In the genomic region with DNA sequence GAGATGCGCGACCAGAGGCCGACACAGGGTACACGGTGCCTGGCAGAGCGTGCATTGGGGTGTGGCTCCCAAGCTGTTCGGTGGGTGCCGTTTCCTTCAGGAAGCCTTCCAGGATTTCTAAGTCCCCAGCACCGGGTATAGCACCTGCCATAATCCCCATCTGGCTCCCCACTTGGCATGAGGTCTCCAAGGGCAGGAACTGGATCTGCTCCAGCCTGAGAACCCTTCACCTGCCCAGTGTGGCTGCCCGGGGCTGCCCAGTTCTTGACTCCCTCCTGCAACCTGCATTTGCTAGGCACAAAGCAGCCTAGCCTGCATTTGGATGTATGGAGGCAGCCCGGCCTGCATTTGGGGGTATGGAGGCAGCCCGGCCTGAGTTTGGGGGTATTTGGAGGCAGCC, we compare ENCODE assay signal across 28 cellular contexts.
"Had no signal": no experiment of that assay in that cellular context is flagged by ENCODE, and none has a peak within 500 bp of the region (broad histone marks: within the 10 kb centered on the region; RNA-seq: fewer than 3 reads in every experiment).

No MANE protein-coding gene starts in this region.

- H3K9me3 Mint-ChIP-seq: activated B cell treated with CpG ODN at 0.5 μM for 24 hours; activated naive CD4-positive, alpha-beta T cell treated with anti-CD3 and anti-CD28 coated beads for 36 hours; activated naive CD8-positive, alpha-beta T cell treated with anti-CD3 and anti-CD28 coated beads, Interleukin-2, amount 50 U/mL, for 24 hours; central memory CD8-positive, alpha-beta T cell; immature natural killer cell; nephron; stimulated activated effector memory CD8-positive, alpha-beta T cell treated with anti-CD3 and anti-CD28 coated beads, Interleukin-12 subunit alpha, Interleukin-12 subunit beta, amount 100 ng/mL, for 72 hours; stimulated activated naive CD8-positive, alpha-beta T cell treated with anti-CD3 and anti-CD28 coated beads, Interleukin-15, amount 100 ng/mL, for 72 hours; T-helper 1 cell treated with Interleukin-12 subunit alpha and Interleukin-12 subunit beta and Interleukin-4 antibody, amounts not matched to agents 30 μg/mL and 1 μg/mL, for 36 hours had no signal

- H3K4me1 Mint-ChIP-seq: activated B cell treated with CpG ODN at 0.5 μM for 24 hours; activated CD4-positive, alpha-beta T cell treated with anti-CD3 and anti-CD28 coated beads for 36 hours; activated naive CD8-positive, alpha-beta T cell treated with anti-CD3 and anti-CD28 coated beads, Interleukin-2, amount 50 U/mL, for 24 hours; central memory CD8-positive, alpha-beta T cell; stimulated activated naive CD8-positive, alpha-beta T cell treated with anti-CD3 and anti-CD28 coated beads, Interleukin-15, amount 100 ng/mL, for 72 hours had no signal

- H3K27ac Mint-ChIP-seq: activated B cell treated with CpG ODN at 0.5 μM for 24 hours; activated CD4-positive, alpha-beta T cell treated with anti-CD3 and anti-CD28 coated beads for 36 hours; activated naive CD4-positive, alpha-beta T cell treated with anti-CD3 and anti-CD28 coated beads for 36 hours; activated naive CD8-positive, alpha-beta T cell treated with anti-CD3 and anti-CD28 coated beads, Interleukin-2, amount 50 U/mL, for 24 hours; stimulated activated effector memory CD8-positive, alpha-beta T cell treated with anti-CD3 and anti-CD28 coated beads, Interleukin-12 subunit alpha, Interleukin-12 subunit beta, amount 100 ng/mL, for 72 hours; stimulated activated naive CD8-positive, alpha-beta T cell treated with anti-CD3 and anti-CD28 coated beads, Interleukin-15, amount 100 ng/mL, for 72 hours; T-helper 1 cell treated with Interleukin-12 subunit alpha and Interleukin-12 subunit beta and Interleukin-4 antibody, amounts not matched to agents 30 μg/mL and 1 μg/mL, for 36 hours had no signal

- H3K4me3 ChIP-seq: ascending aorta, hepatocyte, right lobe of liver, suprapubic skin, upper lobe of left lung had no signal

- H3K36me3 ChIP-seq: right lobe of liver had no signal

- ATAC-seq: activated CD4-positive, alpha-beta T cell treated with anti-CD3 and anti-CD28 coated beads for 36 hours; activated naive CD8-positive, alpha-beta T cell treated with anti-CD3 and anti-CD28 coated beads, Interleukin-2, amount 50 U/mL, for 24 hours; left ventricle myocardium superior; right lobe of liver; stimulated activated effector memory CD8-positive, alpha-beta T cell treated with anti-CD3 and anti-CD28 coated beads, Interleukin-12 subunit alpha, Interleukin-12 subunit beta, amount 100 ng/mL, for 72 hours; stimulated activated naive CD8-positive, alpha-beta T cell treated with anti-CD3 and anti-CD28 coated beads, Interleukin-15, amount 100 ng/mL, for 72 hours had no signal

- H3K27ac ChIP-seq: hepatocyte, parathyroid adenoma, right lobe of liver, upper lobe of left lung had no signal

- H3K4me3 Mint-ChIP-seq: activated B cell treated with CpG ODN at 0.5 μM for 24 hours; activated CD4-positive, alpha-beta T cell treated with anti-CD3 and anti-CD28 coated beads for 36 hours; activated naive CD4-positive, alpha-beta T cell treated with anti-CD3 and anti-CD28 coated beads for 36 hours; activated naive CD8-positive, alpha-beta T cell treated with anti-CD3 and anti-CD28 coated beads, Interleukin-2, amount 50 U/mL, for 24 hours; central memory CD8-positive, alpha-beta T cell; immature natural killer cell; nephron; stimulated activated effector memory CD8-positive, alpha-beta T cell treated with anti-CD3 and anti-CD28 coated beads, Interleukin-12 subunit alpha, Interleukin-12 subunit beta, amount 100 ng/mL, for 72 hours; stimulated activated naive CD8-positive, alpha-beta T cell treated with anti-CD3 and anti-CD28 coated beads, Interleukin-15, amount 100 ng/mL, for 72 hours; T-helper 1 cell treated with Interleukin-12 subunit alpha and Interleukin-12 subunit beta and Interleukin-4 antibody, amounts not matched to agents 30 μg/mL and 1 μg/mL, for 36 hours had no signal

- H3K27me3 ChIP-seq: ascending aorta, hepatocyte, right lobe of liver, suprapubic skin, upper lobe of left lung had no signal

- H3K9me3 ChIP-seq: ascending aorta, right lobe of liver, suprapubic skin, upper lobe of left lung had no signal

- H3K27me3 Mint-ChIP-seq: activated B cell treated with CpG ODN at 0.5 μM for 24 hours; activated CD4-positive, alpha-beta T cell treated with anti-CD3 and anti-CD28 coated beads for 36 hours; activated naive CD8-positive, alpha-beta T cell treated with anti-CD3 and anti-CD28 coated beads, Interleukin-2, amount 50 U/mL, for 24 hours; central memory CD8-positive, alpha-beta T cell; stimulated activated naive CD8-positive, alpha-beta T cell treated with anti-CD3 and anti-CD28 coated beads, Interleukin-15, amount 100 ng/mL, for 72 hours had no signal

- DNase-seq: activated B cell treated with CpG ODN at 0.5 μM for 24 hours; activated CD4-positive, alpha-beta T cell treated with anti-CD3 and anti-CD28 coated beads for 36 hours; activated CD4-positive, alpha-beta T cell treated with anti-CD3 and anti-CD28 coated beads, Interleukin-2, amount 50 U/mL, for 48 hours; activated CD8-positive, alpha-beta memory T cell treated with anti-CD3 and anti-CD28 coated beads, Interleukin-2, amount 50 U/mL, for 48 hours; activated effector memory CD4-positive, alpha-beta T cell treated with Interleukin-2 at 50 U/mL for 16 hours; activated naive CD4-positive, alpha-beta T cell treated with anti-CD3 and anti-CD28 coated beads for 36 hours; activated naive CD8-positive, alpha-beta T cell treated with anti-CD3 and anti-CD28 coated beads, Interleukin-2, amount 50 U/mL, for 24 hours; activated T-cell treated with anti-CD3 and anti-CD28 coated beads, Interleukin-2, amount 50 U/mL, for 48 hours; cortex of kidney; foreskin fibroblast; glutamatergic neuron; immature natural killer cell; left ventricle myocardium superior; midbrain; right lobe of liver; small intestine; stimulated activated CD4-positive, alpha-beta T cell treated with anti-CD3 and anti-CD28 coated beads, Interleukin-2, amount 100 ng/mL, for 24 hours; stimulated activated naive CD8-positive, alpha-beta T cell treated with anti-CD3 and anti-CD28 coated beads, Interleukin-15, amount 100 ng/mL, for 72 hours; T1000 had no signal

- H3K36me3 Mint-ChIP-seq: immature natural killer cell had no signal
